8 cellular contexts compared by ENCODE assay signal in genomic region chr11:110711776-110712642, GRCh38. TPM values are rescaled to one million over a fixed set of nuclear protein-coding genes. Genes with fewer than 3 reads are reported as not detected.
DNase-seq lines count a peak whose midpoint lies in the region; ATAC-seq and TF ChIP-seq lines count a peak whose summit lies in the region.

Gene ARHGAP20 (minus strand): TSS chr11:110712437. CDS start chr11:110712231, 206 bp downstream.

- TF ChIP-seq POLR2A in ovary (IDR thresholded peaks at IDR 0.05) = no peak

- peak in 2 of 10 experiments; percentile 31 to 36 for DNase-seq in CD4-positive, alpha-beta T cell
- DNase-seq in NOMO-1 treated with DMSO at 0.1 percent for 48 hours (lab: John Stamatoyannopoulos, UW; ENCODE audit: unreplicated experiment) (peak; percentile 66), heart right ventricle (peak; percentile 53 to 71), ovary (peak; percentile 31 to 72 (median 67)), GF-D8 (lab: John Stamatoyannopoulos, UW) (no peak)

- H3K4me1 Mint-ChIP-seq in CD4-positive, alpha-beta T cell (ENCODE audit: low read depth) = peaks cover 25% of the 10 kb centered on the region
- H3K4me1 Mint-ChIP-seq in activated naive CD8-positive, alpha-beta T cell (ENCODE audit: low read depth) = peaks cover 15% of the 10 kb centered on the region

- H3K27ac Mint-ChIP-seq in CD4-positive, alpha-beta T cell = no peak within 1 kb of the TSS
- H3K27ac Mint-ChIP-seq in activated naive CD8-positive, alpha-beta T cell = no peak within 1 kb of the TSS

- CTCF ChIA-PET in CD4-positive, alpha-beta T cell (lab: Charles Lee) = no interaction called here

- ATAC-seq in CD4-positive, alpha-beta T cell (ENCODE audit: poor library complexity) = peak; percentile 82
- peak; percentile 81 for ATAC-seq in GM19438 (IDR thresholded peaks at IDR 0.05; ENCODE audit: low read depth, unreplicated experiment)
- peak; percentile 66 for ATAC-seq in HG03457 (IDR thresholded peaks at IDR 0.05; ENCODE audit: unreplicated experiment)
- peak; percentile 91 to 96 (median 92) for ATAC-seq in heart right ventricle

- WGBS in heart right ventricle, 2 donors = 0 to 1% methylated on average over 94 to 107 of the region's 107 CpGs
- 0 to 1% (median 0%) methylated on average over 53 to 107 of the region's 107 CpGs for WGBS in ovary, 3 donors

- peak within 1 kb of the TSS; percentile 79 for H3K4me3 Mint-ChIP-seq in CD4-positive, alpha-beta T cell
- H3K4me3 Mint-ChIP-seq in activated naive CD8-positive, alpha-beta T cell = peak within 1 kb of the TSS; percentile 68

- intact Hi-C loops in CD4-positive, alpha-beta T cell (cut with DNase I, micrococcal nuclease) = no loop called here
- intact Hi-C loops in heart right ventricle (cut with DNase I) = no loop called here
- intact Hi-C loops in ovary (cut with DNase I) = no loop called here

- POLR2A ChIA-PET in CD4-positive, alpha-beta T cell (lab: Charles Lee) = no interaction called here

- TF ChIP-seq CTCF in CD4-positive, alpha-beta T cell (IDR thresholded peaks at IDR 0.05) = no peak
- TF ChIP-seq CTCF in heart right ventricle (IDR thresholded peaks at IDR 0.05) = no peak
- TF ChIP-seq CTCF in ovary (IDR thresholded peaks at IDR 0.05) = no peak

- H3K27me3 ChIP-seq in CD4-positive, alpha-beta T cell (ENCODE audit: control insufficient read depth, insufficient read depth, low read length) = peaks cover 67% of the 10 kb centered on the region
- peaks cover 6 to 81% (median 50%) of the 10 kb centered on the region in 7 donors for H3K27me3 ChIP-seq in heart right ventricle
- no peaks in the 10 kb centered on the region for H3K27me3 ChIP-seq in ovary

- H3K4me1 ChIP-seq in heart right ventricle (peaks cover 0 to 31% (median 23%) of the 10 kb centered on the region in 9 donors), ovary (ENCODE audit: insufficient read depth) (peaks cover 6% of the 10 kb centered on the region)

- peak within 1 kb of the TSS; percentile 33 to 71 (median 56) for H3K4me3 ChIP-seq in heart right ventricle
- H3K4me3 ChIP-seq in ovary = peak within 1 kb of the TSS; percentile 69

- no peak within 1 kb of the TSS for H3K27ac ChIP-seq in CD4-positive, alpha-beta T cell (ENCODE audit: low read depth, low read length)
- H3K27ac ChIP-seq in heart right ventricle = peak within 1 kb of the TSS in 4 of 10 donors; percentile 19 to 50 (median 35)
- peak within 1 kb of the TSS; percentile 9 to 70 for H3K27ac ChIP-seq in ovary

- H3K9me3 Mint-ChIP-seq in CD4-positive, alpha-beta T cell = no peaks in the 10 kb centered on the region
- no peaks in the 10 kb centered on the region for H3K9me3 Mint-ChIP-seq in activated naive CD8-positive, alpha-beta T cell (ENCODE audit: low read depth)

- no peak for TF ChIP-seq EP300 in ovary (IDR thresholded peaks at IDR 0.05)

- H3K36me3 Mint-ChIP-seq in CD4-positive, alpha-beta T cell (ENCODE audit: low read depth) = no peaks in the 10 kb centered on the region
- no peaks in the 10 kb centered on the region for H3K36me3 Mint-ChIP-seq in activated naive CD8-positive, alpha-beta T cell

- peaks cover 72% of the 10 kb centered on the region for H3K27me3 Mint-ChIP-seq in CD4-positive, alpha-beta T cell
- H3K27me3 Mint-ChIP-seq in activated naive CD8-positive, alpha-beta T cell = peaks cover 51% of the 10 kb centered on the region

- H3K36me3 ChIP-seq in heart right ventricle = no peaks in the 10 kb centered on the region
- no peaks in the 10 kb centered on the region for H3K36me3 ChIP-seq in ovary

- no peaks in the 10 kb centered on the region for H3K9me3 ChIP-seq in CD4-positive, alpha-beta T cell (ENCODE audit: control insufficient read depth, low read length)
- H3K9me3 ChIP-seq in heart right ventricle (no peaks in the 10 kb centered on the region), ovary (no peaks in the 10 kb centered on the region)

RNA-seq across cellular contexts. Expression of gene ARHGAP20, which starts in this region (rescaled TPM):
- not detected for total RNA-seq in CD4-positive, alpha-beta T cell
- total RNA-seq in heart right ventricle = 1 to 10 TPM in 1 of 10 donors, under 1 TPM in 9; 0.20 to 1.3 (median 0.34) TPM
- polyA plus RNA-seq in heart right ventricle = under 1 TPM; 0.14 to 0.15 TPM
- total RNA-seq in ovary = 1 to 10 TPM; 1.7 to 5.6 (median 2.6) TPM
- 1 to 10 TPM; 1.1 to 4.4 TPM for polyA plus RNA-seq in ovary

Comparison
In these comparisons a context has a peak if more than half of its experiments do, and no peak if none do; other contexts are left out.
1. Peak in ATAC-seq in CD4-positive, alpha-beta T cell; RNA of the gene not detected or under 1 TPM.